13 cellular contexts compared by ENCODE assay signal in the genomic region with DNA sequence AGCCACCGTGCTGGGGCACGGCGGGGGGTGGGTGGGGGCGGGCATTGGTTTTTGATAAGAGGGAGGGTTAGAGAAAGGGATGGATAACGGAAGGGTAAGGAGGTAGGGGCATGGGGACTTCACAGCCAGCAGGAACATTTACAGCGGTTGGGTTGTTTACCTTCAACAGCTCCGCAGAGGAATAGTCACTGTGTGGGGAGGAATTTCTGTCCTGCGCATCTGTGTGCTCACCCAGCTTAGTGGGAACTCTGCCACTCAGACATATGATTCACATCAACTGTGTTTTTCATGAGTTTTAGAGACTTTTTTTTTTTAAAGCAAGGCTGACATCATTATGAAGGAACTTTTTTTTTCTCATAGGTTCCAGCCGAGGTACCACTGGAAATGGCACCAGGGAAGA. TPM values are rescaled to one million over a fixed set of nuclear protein-coding genes. Genes with fewer than 3 reads are reported as not detected.
DNase-seq lines count a peak whose midpoint lies in the region; ATAC-seq and TF ChIP-seq lines count a peak whose summit lies in the region.
"Had no signal": no experiment of that assay in that cellular context is flagged by ENCODE, and none has a peak within 500 bp of the region (broad histone marks: within the 10 kb centered on the region; RNA-seq: fewer than 3 reads in every experiment).

No MANE protein-coding gene starts in this region.

- H3K4me3 ChIP-seq in fibroblast of lung (replicated peaks in 1 of 4; ENCODE audit: control extremely low read depth in 1 of 4, insufficient read depth in 1 of 4, low read depth in 3 of 4, low read length in 4 of 4) = no peak overlapping the region
- H3K4me3 ChIP-seq: lower lobe of right lung, skin epidermis had no signal

- H2AFZ ChIP-seq in fibroblast of lung (ENCODE audit: low read length) = no peak overlapping the region

- DNase-seq in EL (peak; percentile 87), NCI-H226 (peak; percentile 60), fibroblast of lung (ENCODE audit: low read depth in 2 of 2) (peak; percentile 92 to 95), omental fat pad (ENCODE audit: low spot score) (no peak), midbrain (lab: John Stamatoyannopoulos, UW) (no peak), nephron progenitor cell (no peak)
- DNase-seq: activated CD4-positive, alpha-beta T cell treated with anti-CD3 and anti-CD28 coated beads for 4 hours; Caco-2; lower lobe of right lung had no signal

- no peaks in the 10 kb centered on the region for H3K79me2 ChIP-seq in fibroblast of lung (ENCODE audit: control insufficient read depth, insufficient read depth, low read length)

- H3K4me2 ChIP-seq in fibroblast of lung (ENCODE audit: extremely low read depth, insufficient read depth, low read length) = peak overlapping the region; percentile 25

- no peaks in the 10 kb centered on the region for H3K9me3 Mint-ChIP-seq in nephron progenitor cell
- H3K9me3 Mint-ChIP-seq: activated naive CD4-positive, alpha-beta T cell treated with anti-CD3 and anti-CD28 coated beads, Interleukin-2, amount 50 U/mL, for 24 hours had no signal

- peaks cover 13% of the 10 kb centered on the region for H3K27me3 ChIP-seq in fibroblast of lung (ENCODE audit: control insufficient read depth, insufficient read depth, low read length)

- H3K4me3 Mint-ChIP-seq in nephron progenitor cell = no peak overlapping the region
- H3K4me3 Mint-ChIP-seq: activated naive CD4-positive, alpha-beta T cell treated with anti-CD3 and anti-CD28 coated beads, Interleukin-2, amount 50 U/mL, for 24 hours had no signal

- H3K36me3 ChIP-seq in fibroblast of lung (ENCODE audit: control insufficient read depth, insufficient read depth, low read length) = no peaks in the 10 kb centered on the region
- H3K36me3 ChIP-seq: lower lobe of right lung had no signal

- H3K4me1 ChIP-seq in fibroblast of lung (ENCODE audit: control insufficient read depth, extremely low read depth, insufficient read depth, low read length) = no peaks in the 10 kb centered on the region
- H3K4me1 ChIP-seq: Caco-2, lower lobe of right lung had no signal

- H3K36me3 Mint-ChIP-seq in nephron progenitor cell (ENCODE audit: low read depth) = no peaks in the 10 kb centered on the region
- H3K36me3 Mint-ChIP-seq: activated naive CD4-positive, alpha-beta T cell treated with anti-CD3 and anti-CD28 coated beads, Interleukin-2, amount 50 U/mL, for 24 hours had no signal

- no peak for TF ChIP-seq CTCF in fibroblast of lung (conservative IDR thresholded peaks at IDR 0.05 in 1 of 2, IDR thresholded peaks at IDR 0.05 in 1 of 2; ENCODE audit: low read depth in 1 of 2, low read length in 2 of 2)
- no peak for TF ChIP-seq CTCF in omental fat pad (IDR thresholded peaks at IDR 0.05)
- TF ChIP-seq CTCF in nephron progenitor cell (IDR thresholded peaks at IDR 0.05) = no peak

- no peak overlapping the region for H3K27ac ChIP-seq in fibroblast of lung (ENCODE audit: insufficient read depth, low read length)
- H3K27ac ChIP-seq: lower lobe of right lung had no signal

- no peak overlapping the region for H3K9ac ChIP-seq in fibroblast of lung (ENCODE audit: insufficient read depth, low read length)

- peaks cover 15% of the 10 kb centered on the region for H3K27me3 Mint-ChIP-seq in nephron progenitor cell (ENCODE audit: low read depth, poor library complexity)

- H3K27ac Mint-ChIP-seq in nephron progenitor cell = no peak overlapping the region
- H3K27ac Mint-ChIP-seq: activated naive CD4-positive, alpha-beta T cell treated with anti-CD3 and anti-CD28 coated beads, Interleukin-2, amount 50 U/mL, for 24 hours had no signal

- H3K4me1 Mint-ChIP-seq in nephron progenitor cell = no peaks in the 10 kb centered on the region
- H3K4me1 Mint-ChIP-seq: activated naive CD4-positive, alpha-beta T cell treated with anti-CD3 and anti-CD28 coated beads, Interleukin-2, amount 50 U/mL, for 24 hours had no signal

- H4K20me1 ChIP-seq in fibroblast of lung (ENCODE audit: control insufficient read depth, extremely low read depth, insufficient read depth, low read length) = no peaks in the 10 kb centered on the region

- H3K9me3 ChIP-seq in fibroblast of lung (ENCODE audit: control insufficient read depth, insufficient read depth, low read depth, low read length) = no peaks in the 10 kb centered on the region
- H3K9me3 ChIP-seq: Caco-2, lower lobe of right lung had no signal

- peak; percentile 78 for ATAC-seq in omental fat pad (ENCODE audit: low FRiP score)
- ATAC-seq in HG03108 (IDR thresholded peaks at IDR 0.05; ENCODE audit: unreplicated experiment) = no peak
- ATAC-seq in GM18870 (IDR thresholded peaks at IDR 0.05; ENCODE audit: unreplicated experiment) = no peak
- ATAC-seq: lower lobe of right lung had no signal

RNA-seq across cellular contexts. Expression of a gene that starts 19.6 kb away (rescaled TPM):
- total RNA-seq in fibroblast of lung (1.3 and 4.8 TPM in 2 replicates), omental fat pad (10 to 100 TPM in 1 of 4 donors, 1 to 10 TPM in 3; 5.8 to 12.2 (median 9.2) TPM)
- polyA plus RNA-seq in fibroblast of lung = 0.46 and 1.3 TPM in 2 replicates
- polyA plus RNA-seq in fibroblast of lung (2012) = 1.6 and 2.4 TPM in 2 replicates
- polyA minus RNA-seq in fibroblast of lung (ENCODE audit: low replicate concordance) = 0.07 and 1.9 TPM in 2 replicates

RNA-seq across cellular contexts. Expression of a gene that starts 21.4 kb away (rescaled TPM):
- total RNA-seq in fibroblast of lung (0.50 and 0.51 TPM in 2 replicates), omental fat pad (1 to 10 TPM in 1 of 4 donors, under 1 TPM in 3; 0.36 to 1.3 (median 0.94) TPM)
- 0.16 and 0.27 TPM in 2 replicates for polyA plus RNA-seq in fibroblast of lung
- polyA plus RNA-seq in fibroblast of lung (2012) = 0.16 and 0.45 TPM in 2 replicates
- polyA minus RNA-seq in fibroblast of lung (ENCODE audit: low replicate concordance) = 0.59 TPM in 1 of 2 replicates, not detected in the other

RNA-seq across cellular contexts. Expression of a gene that starts 37.9 kb away (rescaled TPM):
- 59.6 and 62.4 TPM in 2 replicates for total RNA-seq in fibroblast of lung
- 100 and 124 TPM in 2 replicates for polyA plus RNA-seq in fibroblast of lung
- 50.4 and 60.6 TPM in 2 replicates for polyA plus RNA-seq in fibroblast of lung (2012)
- 41.5 and 47.6 TPM in 2 replicates for polyA minus RNA-seq in fibroblast of lung (ENCODE audit: low replicate concordance)
- total RNA-seq in omental fat pad = 100 to 1,000 TPM in 1 of 4 donors, 10 to 100 TPM in 3; 63.9 to 110 (median 89.3) TPM

RNA-seq across cellular contexts. Expression of a gene that starts 38.0 kb away (rescaled TPM):
- 1.8 and 3.1 TPM in 2 replicates for total RNA-seq in fibroblast of lung
- 0.93 and 1.7 TPM in 2 replicates for polyA plus RNA-seq in fibroblast of lung
- 0.92 and 1.9 TPM in 2 replicates for polyA plus RNA-seq in fibroblast of lung (2012)
- 1.3 and 5.4 TPM in 2 replicates for polyA minus RNA-seq in fibroblast of lung (ENCODE audit: low replicate concordance)
- 1 to 10 TPM; 2.1 to 8.4 (median 3.8) TPM for total RNA-seq in omental fat pad

Comparison
In these comparisons a context has a peak if more than half of its experiments do, and no peak if none do; other contexts are left out.
1. DNase-seq: peak in EL (single experiment), NCI-H226 (single experiment) and fibroblast of lung (2 of 2); none in omental fat pad (single experiment), midbrain (single experiment) and nephron progenitor cell (single experiment).